ENCODE assay signal across 14 cellular contexts in the genomic region with DNA sequence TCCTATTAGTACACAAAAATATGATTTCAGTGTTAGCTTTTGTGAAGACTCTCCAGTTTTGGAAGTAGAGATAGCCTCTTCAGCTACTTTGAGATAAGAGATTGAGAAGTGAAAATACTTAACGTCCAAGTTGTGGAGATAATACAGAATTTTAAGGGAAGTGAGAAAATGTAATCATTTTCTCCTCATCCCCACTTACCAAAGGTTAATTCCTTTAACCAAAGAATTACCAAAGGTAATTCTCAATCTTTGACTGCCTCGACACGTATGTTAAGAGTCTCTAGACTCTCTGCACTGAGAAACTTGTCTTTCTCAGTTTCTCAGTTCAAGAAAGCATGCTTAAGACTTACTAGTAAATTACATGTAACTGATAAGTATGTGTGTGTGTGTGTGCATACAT.
"Had no signal": no experiment of that assay in that cellular context is flagged by ENCODE, and none has a peak within 500 bp of the region (broad histone marks: within the 10 kb centered on the region; RNA-seq: fewer than 3 reads in every experiment).

No MANE protein-coding gene starts in this region.

- DNase-seq: activated CD4-positive, alpha-beta T cell treated with anti-CD3 and anti-CD28 coated beads for 4 hours; activated CD8-positive, alpha-beta memory T cell treated with anti-CD3 and anti-CD28 coated beads, Interleukin-2, amount 50 U/mL, for 4 hours; activated CD8-positive, alpha-beta T cell treated with anti-CD3 and anti-CD28 coated beads for 36 hours; activated naive CD4-positive, alpha-beta T cell treated with Interleukin-2 at 50 U/mL for 16 hours; activated naive CD8-positive, alpha-beta T cell treated with anti-CD3 and anti-CD28 coated beads, Interleukin-2, amount 50 U/mL, for 24 hours; colonic mucosa; effector CD4-positive, alpha-beta T cell; foreskin melanocyte; heart left ventricle; left colon; midbrain; ovary; stimulated activated CD4-positive, alpha-beta T cell treated with anti-CD3 and anti-CD28 coated beads, Interleukin-12 subunit alpha, Interleukin-12 subunit beta, amount 100 ng/mL, for 4 hours; stimulated activated naive CD8-positive, alpha-beta T cell treated with anti-CD3 and anti-CD28 coated beads, Interleukin-15, Interleukin-2, amounts not matched to agents 100 U/mL and 50 U/mL, for 24 hours had no signal

- ATAC-seq: activated CD8-positive, alpha-beta T cell treated with anti-CD3 and anti-CD28 coated beads for 36 hours; activated naive CD8-positive, alpha-beta T cell treated with anti-CD3 and anti-CD28 coated beads, Interleukin-2, amount 50 U/mL, for 24 hours; heart left ventricle; left colon; stimulated activated naive CD8-positive, alpha-beta T cell treated with anti-CD3 and anti-CD28 coated beads, Interleukin-15, Interleukin-2, amounts not matched to agents 100 U/mL and 50 U/mL, for 24 hours had no signal
